ENCODE assay signal across 1 cellular context in the genomic region with DNA sequence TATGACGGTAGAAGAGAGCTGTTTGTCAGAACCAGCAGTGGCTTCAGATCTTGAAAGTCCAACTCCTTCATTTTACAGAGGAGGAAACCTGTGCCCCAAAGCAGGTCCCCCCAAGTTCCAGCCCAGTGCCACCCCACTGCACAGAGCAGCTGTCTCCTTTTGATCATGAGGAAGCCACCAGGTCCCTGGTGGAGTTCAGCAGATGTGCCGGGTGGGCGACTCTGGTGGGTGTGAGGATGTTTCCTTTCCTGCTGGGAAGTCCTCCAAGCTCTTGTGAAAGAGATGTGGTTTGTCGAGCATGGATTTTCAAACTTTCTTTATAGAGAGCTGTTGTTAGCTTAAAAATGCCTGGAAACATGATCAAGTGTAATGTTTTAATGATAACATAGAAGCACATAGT.
TF ChIP-seq lines count a peak whose summit lies in the region.

No MANE protein-coding gene starts in this region.

TF ChIP-seq in IMR-90, 13 proteins besides CTCF, POLR2A, EP300 and RAD21:
- no peak for TF ChIP-seq MXI1 (IDR thresholded peaks at IDR 0.05; ENCODE audit: borderline replicate concordance, low read depth, low read length)
- peak; percentile 89 for TF ChIP-seq CEBPB (IDR thresholded peaks at IDR 0.05; ENCODE audit: low read depth, low read length)
